Comparison of ENCODE assay signal across 14 cellular contexts in genomic region chr11:12242926-12243325, GRCh38.
DNase-seq lines count a peak whose midpoint lies in the region; ATAC-seq, FAIRE-seq and TF ChIP-seq lines count a peak whose summit lies in the region.
"Had no signal": no experiment of that assay in that cellular context is flagged by ENCODE, and none has a peak within 500 bp of the region (broad histone marks: within the 10 kb centered on the region; RNA-seq: fewer than 3 reads in every experiment).

No MANE protein-coding gene starts in this region.

- H4K20me1 ChIP-seq in GM23338 (replicated peaks; ENCODE audit: insufficient read depth) (no peaks in the 10 kb centered on the region), astrocyte (ENCODE audit: insufficient read depth, low read length) (peaks cover 10% of the 10 kb centered on the region)

- no peaks in the 10 kb centered on the region for H3K9me3 Mint-ChIP-seq in CD4-positive, alpha-beta T cell
- H3K9me3 Mint-ChIP-seq in GM23338 = no peaks in the 10 kb centered on the region
- H3K9me3 Mint-ChIP-seq in astrocyte (ENCODE audit: unreplicated experiment) = no peaks in the 10 kb centered on the region

- POLR2A ChIA-PET in CD4-positive, alpha-beta T cell (lab: Charles Lee) = interaction anchor here (1.5 kb wide), 1 partner anchor 19 kb away, joined by 4 read pairs; no protein-coding TSS in a partner anchor

- no peaks in the 10 kb centered on the region for H3K9me2 ChIP-seq in GM23338 (ENCODE audit: insufficient read depth)

- H3K27me3 ChIP-seq in CD4-positive, alpha-beta T cell (ENCODE audit: control insufficient read depth, insufficient read depth, low read length) = no peaks in the 10 kb centered on the region
- H3K27me3 ChIP-seq in GM23338 (ENCODE audit: insufficient read depth) (no peaks in the 10 kb centered on the region), astrocyte (ENCODE audit: insufficient read depth, low read length) (no peaks in the 10 kb centered on the region), pancreas (no peaks in the 10 kb centered on the region), uterus (no peaks in the 10 kb centered on the region)
- H3K27me3 ChIP-seq: adrenal gland, colonic mucosa, neutrophil had no signal

- H3K27ac ChIP-seq in CD4-positive, alpha-beta T cell (ENCODE audit: low read depth, low read length) = no peak overlapping the region
- H3K27ac ChIP-seq in GM23338 (ENCODE audit: low read depth) = no peak overlapping the region
- no peak overlapping the region for H3K27ac ChIP-seq in astrocyte (ENCODE audit: low read depth, low read length)
- peak overlapping the region; percentile 61 to 84 (median 74) for H3K27ac ChIP-seq in pancreas
- H3K27ac ChIP-seq in uterus = no peak overlapping the region
- H3K27ac ChIP-seq: adrenal gland, colonic mucosa, neutrophil had no signal

- no peak for ATAC-seq in CD4-positive, alpha-beta T cell (ENCODE audit: poor library complexity)
- ATAC-seq in GM23338 (no peak), pancreas (no peak), GM19035 (IDR thresholded peaks at IDR 0.05; ENCODE audit: unreplicated experiment) (no peak)

- DNase-seq in CD4-positive, alpha-beta T cell = no peak
- DNase-seq in GM23338 (ENCODE audit: low spot score) = no peak
- no peak for DNase-seq in astrocyte (ENCODE audit: low read depth)
- no peak for DNase-seq in pancreas
- DNase-seq in C1 segment of cervical spinal cord (lab: John Stamatoyannopoulos, UW) = no peak
- DNase-seq in uterus = no peak
- DNase-seq: adrenal gland, colonic mucosa, Karpas-422, mesendoderm had no signal

- H3K36me3 ChIP-seq in GM23338 (ENCODE audit: insufficient read depth) (no peaks in the 10 kb centered on the region), astrocyte (ENCODE audit: insufficient read depth, low read length) (peaks cover 96% of the 10 kb centered on the region), pancreas (no peaks in the 10 kb centered on the region), uterus (no peaks in the 10 kb centered on the region)

- H3K4me1 ChIP-seq in GM23338 (ENCODE audit: insufficient read depth) = no peaks in the 10 kb centered on the region; the same call in 1 of the 2 replicates
- peaks cover 20% of the 10 kb centered on the region for H3K4me1 ChIP-seq in astrocyte (ENCODE audit: insufficient read depth, low read length)
- peaks cover 22 to 59% (median 37%) of the 10 kb centered on the region in 3 donors for H3K4me1 ChIP-seq in pancreas
- H3K4me1 ChIP-seq in uterus = no peaks in the 10 kb centered on the region
- H3K4me1 ChIP-seq: adrenal gland had no signal

- no peaks in the 10 kb centered on the region for H3K27me3 Mint-ChIP-seq in CD4-positive, alpha-beta T cell
- H3K27me3 Mint-ChIP-seq in GM23338 (ENCODE audit: insufficient read depth, low read depth, poor library complexity) (peaks cover 6% of the 10 kb centered on the region), astrocyte (ENCODE audit: low read depth, unreplicated experiment) (no peaks in the 10 kb centered on the region)

- intact Hi-C loops in CD4-positive, alpha-beta T cell (cut with DNase I, micrococcal nuclease) = no loop called here
- intact Hi-C loops in pancreas (cut with DNase I) = no loop called here
- intact Hi-C loops in uterus (cut with DNase I; ENCODE audit: low total_unique reads) = no loop called here

- H3K4me1 Mint-ChIP-seq in CD4-positive, alpha-beta T cell (ENCODE audit: low read depth) = peaks cover 33% of the 10 kb centered on the region
- H3K4me1 Mint-ChIP-seq in GM23338 (peaks cover 24% of the 10 kb centered on the region), astrocyte (ENCODE audit: low read depth, unreplicated experiment) (peaks cover 33% of the 10 kb centered on the region)

- H3F3A ChIP-seq in GM23338 (replicated peaks; ENCODE audit: low read depth) = no peaks in the 10 kb centered on the region

- peak overlapping the region; percentile 57 for H3K4me3 Mint-ChIP-seq in CD4-positive, alpha-beta T cell
- no peak overlapping the region for H3K4me3 Mint-ChIP-seq in GM23338
- peak overlapping the region; percentile 50 for H3K4me3 Mint-ChIP-seq in astrocyte (ENCODE audit: unreplicated experiment)

- no peak for TF ChIP-seq POLR2A in uterus (IDR thresholded peaks at IDR 0.05)

- peak overlapping the region; percentile 83 for H3K27ac Mint-ChIP-seq in CD4-positive, alpha-beta T cell
- H3K27ac Mint-ChIP-seq in GM23338 (no peak overlapping the region), astrocyte (ENCODE audit: unreplicated experiment) (peak overlapping the region; percentile 85)

- H2AFZ ChIP-seq in GM23338 = 0 out of 2 replicates have a peak overlapping the region, but pooled peaks have one; percentile 32
- H2AFZ ChIP-seq in astrocyte (ENCODE audit: low read depth, low read length) = no peak overlapping the region

- 47 to 50% methylated on average over 3 of the region's 3 CpGs for WGBS in pancreas, 2 donors

- no peak overlapping the region for H3K4me2 ChIP-seq in GM23338
- no peak overlapping the region for H3K4me2 ChIP-seq in astrocyte (ENCODE audit: low read length)

- H3K79me2 ChIP-seq in GM23338 (replicated peaks; ENCODE audit: insufficient read depth) = no peaks in the 10 kb centered on the region
- peaks cover 50% of the 10 kb centered on the region for H3K79me2 ChIP-seq in astrocyte (ENCODE audit: insufficient read depth, low read length)

- FAIRE-seq in astrocyte (lab: Jason Lieb, UNC) = no peak
- no peak for FAIRE-seq in pancreas (lab: Jason Lieb, UNC)
- FAIRE-seq: GM12891, islet of Langerhans had no signal

- peak overlapping the region; percentile 10 for H3K9ac ChIP-seq in astrocyte (ENCODE audit: low read length)

- H3K9me3 ChIP-seq in CD4-positive, alpha-beta T cell (ENCODE audit: control insufficient read depth, low read length) = no peaks in the 10 kb centered on the region
- H3K9me3 ChIP-seq in astrocyte (ENCODE audit: insufficient read depth, low read depth, low read length) (no peaks in the 10 kb centered on the region), pancreas (no peaks in the 10 kb centered on the region), uterus (no peaks in the 10 kb centered on the region)
- H3K9me3 ChIP-seq: adrenal gland, colonic mucosa, neutrophil had no signal

- no peak for TF ChIP-seq CTCF in CD4-positive, alpha-beta T cell (IDR thresholded peaks at IDR 0.05)
- TF ChIP-seq CTCF in GM23338 (conservative IDR thresholded peaks at IDR 0.05; ENCODE audit: low read depth in 2 of 2) (no peak), astrocyte (IDR thresholded peaks at IDR 0.05; ENCODE audit: insufficient read depth, low read depth, low read length) (no peak), pancreas (IDR thresholded peaks at IDR 0.05) (no peak), uterus (IDR thresholded peaks at IDR 0.05) (no peak)

- H3K4me3 ChIP-seq in GM23338 = no peak overlapping the region
- no peak overlapping the region for H3K4me3 ChIP-seq in astrocyte (ENCODE audit: insufficient read depth, low read depth, low read length)
- peak overlapping the region; percentile 17 to 49 (median 25) for H3K4me3 ChIP-seq in pancreas
- H3K4me3 ChIP-seq in uterus = no peak overlapping the region
- H3K4me3 ChIP-seq: adrenal gland, colonic mucosa had no signal

- CTCF ChIA-PET in CD4-positive, alpha-beta T cell (lab: Charles Lee) = no interaction called here

- peaks cover 19% of the 10 kb centered on the region for H3K36me3 Mint-ChIP-seq in CD4-positive, alpha-beta T cell (ENCODE audit: low read depth)
- H3K36me3 Mint-ChIP-seq in GM23338 (ENCODE audit: low read depth) (no peaks in the 10 kb centered on the region), astrocyte (ENCODE audit: low read depth, unreplicated experiment) (peaks cover 67% of the 10 kb centered on the region)

TF ChIP-seq in GM23338, 12 proteins besides CTCF, POLR2A, EP300 and RAD21 (continues in another document):
- TF ChIP-seq ZNF331 (CRISPR knock-in tag; IDR thresholded peaks at IDR 0.05; ENCODE audit: low read depth) = no peak
- no peak for TF ChIP-seq JUNB (IDR thresholded peaks at IDR 0.05; ENCODE audit: unreplicated experiment)
- no peak for TF ChIP-seq CREB1 (CRISPR knock-in tag; IDR thresholded peaks at IDR 0.05; ENCODE audit: low read depth)
- TF ChIP-seq EZH2 (IDR thresholded peaks at IDR 0.05; ENCODE audit: low read depth, unreplicated experiment) = no peak
- TF ChIP-seq REST (IDR thresholded peaks at IDR 0.05; ENCODE audit: unreplicated experiment) = no peak
- TF ChIP-seq STAT1 (IDR thresholded peaks at IDR 0.05; ENCODE audit: unreplicated experiment) = no peak
- no peak for TF ChIP-seq POLR2AphosphoS5 (IDR thresholded peaks at IDR 0.05; ENCODE audit: low read depth)

Comparison
In these comparisons a context has a peak if more than half of its experiments do, and no peak if none do; other contexts are left out.
1. H3K27ac ChIP-seq: peak in pancreas (4 of 4); none in CD4-positive, alpha-beta T cell (single experiment), GM23338 (single experiment), astrocyte (single experiment) and uterus (0 of 2).
2. H3K4me3 ChIP-seq: peak in pancreas (4 of 4); none in GM23338 (single experiment), astrocyte (single experiment) and uterus (0 of 2).